20 cellular contexts compared by ENCODE assay signal in the genomic region with DNA sequence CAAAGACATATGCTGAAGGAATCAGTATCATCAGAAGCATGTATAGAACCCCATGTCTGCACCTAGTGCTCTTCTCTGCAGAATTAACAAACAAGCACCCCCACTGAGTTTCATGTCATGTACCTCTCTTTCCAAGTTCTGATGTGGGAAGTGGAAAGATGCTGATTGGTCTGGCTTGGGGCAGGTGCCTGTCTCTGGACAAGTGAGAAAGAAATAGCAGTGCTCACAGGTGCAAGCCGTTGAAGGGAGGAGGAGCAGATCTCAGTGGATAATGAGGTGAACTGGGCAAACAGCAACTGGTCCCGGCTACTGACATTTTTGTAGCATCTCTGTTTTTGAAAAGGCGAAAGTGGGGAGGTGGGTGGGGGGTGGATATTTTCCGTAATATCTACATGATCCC.
"Had no signal": no experiment of that assay in that cellular context is flagged by ENCODE, and none has a peak within 500 bp of the region (broad histone marks: within the 10 kb centered on the region; RNA-seq: fewer than 3 reads in every experiment).

No MANE protein-coding gene starts in this region.

- H3K27ac Mint-ChIP-seq: activated CD8-positive, alpha-beta T cell treated with anti-CD3 and anti-CD28 coated beads, Interleukin-2, amount 10 ng/mL, durations not matched to agents 7 days and 5 days; activated naive CD4-positive, alpha-beta T cell treated with anti-CD3 and anti-CD28 coated beads for 36 hours; endodermal cell; mesothelial cell of epicardium; nephron had no signal

- H3K27me3 ChIP-seq: body of pancreas, cardiac muscle cell, gastroesophageal sphincter, upper lobe of left lung had no signal

- H2AFZ ChIP-seq: parathyroid adenoma had no signal

- H3K4me3 Mint-ChIP-seq: activated CD8-positive, alpha-beta T cell treated with anti-CD3 and anti-CD28 coated beads, Interleukin-2, amount 10 ng/mL, durations not matched to agents 7 days and 5 days; activated naive CD4-positive, alpha-beta T cell treated with anti-CD3 and anti-CD28 coated beads for 36 hours; endodermal cell; mesothelial cell of epicardium; nephron had no signal

- H3K4me1 ChIP-seq: gastroesophageal sphincter, parathyroid adenoma had no signal

- H3K36me3 Mint-ChIP-seq: mesothelial cell of epicardium had no signal

- H3K36me3 ChIP-seq: cardiac muscle cell, gastroesophageal sphincter, left ventricle myocardium inferior, thoracic aorta, upper lobe of left lung had no signal

- H3K79me2 ChIP-seq: parathyroid adenoma had no signal

- H3K9ac ChIP-seq: parathyroid adenoma had no signal

- H3K9me3 Mint-ChIP-seq: activated naive CD4-positive, alpha-beta T cell treated with anti-CD3 and anti-CD28 coated beads for 36 hours; endodermal cell; mesothelial cell of epicardium; nephron had no signal

- DNase-seq: activated CD4-positive, alpha-beta T cell treated with anti-CD3 and anti-CD28 coated beads, Interleukin-2, amount 50 U/mL, for 1 hour; activated CD8-positive, alpha-beta T cell treated with anti-CD3 and anti-CD28 coated beads, Interleukin-2, amount 10 ng/mL, durations not matched to agents 7 days and 5 days; activated naive CD4-positive, alpha-beta T cell treated with anti-CD3 and anti-CD28 coated beads for 36 hours; anterior cingulate cortex; body of pancreas; cortex of kidney; endodermal cell; head of caudate nucleus; hypothalamus; left ventricle myocardium inferior; right cardiac atrium; stimulated activated CD4-positive, alpha-beta T cell treated with anti-CD3 and anti-CD28 coated beads, Interleukin-4, amount 100 ng/mL, for 24 hours; stimulated activated naive CD4-positive, alpha-beta T cell treated with Interleukin-2 at 50 U/mL for 16 hours; upper lobe of left lung had no signal

- H3K4me3 ChIP-seq: body of pancreas, cardiac muscle cell, gastroesophageal sphincter, left ventricle myocardium inferior, thoracic aorta, upper lobe of left lung had no signal

- H3K27ac ChIP-seq: body of pancreas, cardiac muscle cell, gastroesophageal sphincter, left ventricle myocardium inferior, parathyroid adenoma, thoracic aorta, upper lobe of left lung had no signal
